ENCODE assay signal across 1 cellular context in genomic region chr5:56862909-56863308, GRCh38.
A peak's percentile ranks its signal among the peaks of the same experiment; 100 is the strongest.
TF ChIP-seq lines count a peak whose summit lies in the region.

No MANE protein-coding gene starts in this region.

TF ChIP-seq in HepG2, 621 proteins besides CTCF, POLR2A, EP300 and RAD21:
- TF ChIP-seq SRF (IDR thresholded peaks at IDR 0.05; ENCODE audit: low read depth, low read length) (peak; percentile 84), FOXO1 (CRISPR knock-in tag; IDR thresholded peaks at IDR 0.05) (no peak), CBX2 (IDR thresholded peaks at IDR 0.05; ENCODE audit: low read depth, low read length) (no peak), CBX2 (CRISPR knock-in tag; IDR thresholded peaks at IDR 0.05; ENCODE audit: low read depth) (no peak), POGZ (CRISPR knock-in tag; IDR thresholded peaks at IDR 0.05) (no peak)
